ENCODE assay signal across 23 cellular contexts in the genomic region with DNA sequence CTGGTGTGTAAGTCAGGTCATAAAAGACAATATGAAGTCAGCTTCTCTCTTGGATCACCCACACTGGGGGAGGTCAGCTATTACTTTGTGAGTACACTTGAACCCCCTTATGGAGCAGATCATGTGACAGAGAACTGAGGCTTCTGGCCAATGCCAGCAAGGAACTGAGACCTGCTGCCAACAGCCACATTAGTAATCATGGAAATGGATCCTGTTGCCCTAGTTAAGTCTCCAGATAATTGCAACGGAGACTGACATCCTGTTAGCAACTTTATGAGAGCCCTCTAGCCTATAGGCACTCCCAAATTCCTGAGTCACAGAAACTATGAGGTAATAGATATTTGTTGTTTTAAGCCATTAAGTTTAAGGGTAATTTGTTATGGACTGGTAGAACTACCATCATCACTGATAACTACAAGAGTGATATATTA.
DNase-seq lines count a peak whose midpoint lies in the region; ATAC-seq and TF ChIP-seq lines count a peak whose summit lies in the region.
"Had no signal": no experiment of that assay in that cellular context is flagged by ENCODE, and none has a peak within 500 bp of the region (broad histone marks: within the 10 kb centered on the region; RNA-seq: fewer than 3 reads in every experiment).

No MANE protein-coding gene starts in this region.

- no peaks in the 10 kb centered on the region for H3K9me3 Mint-ChIP-seq in osteocyte (ENCODE audit: unreplicated experiment)
- H3K9me3 Mint-ChIP-seq: neural progenitor cell; stimulated activated naive B cell treated with anti-CD40 and anti-IgM and Interleukin-4, amounts not matched to agents 10 μg/mL and 1 μg/mL and 100 μg/mL, for 72 hours had no signal

- ATAC-seq in right cardiac atrium (no peak), GM21447 (IDR thresholded peaks at IDR 0.05; ENCODE audit: unreplicated experiment) (no peak)
- ATAC-seq: activated CD4-positive, alpha-beta T cell treated with anti-CD3 and anti-CD28 coated beads for 36 hours; HepG2; stimulated activated naive B cell treated with anti-CD40 and anti-IgM and Interleukin-4, amounts not matched to agents 10 μg/mL and 1 μg/mL and 100 μg/mL, for 72 hours had no signal

- no peaks in the 10 kb centered on the region for H3K9me3 ChIP-seq in mammary epithelial cell (replicated peaks; ENCODE audit: insufficient read depth, low read length)
- no peaks in the 10 kb centered on the region for H3K9me3 ChIP-seq in right cardiac atrium (ENCODE audit: control insufficient read depth, low read length)
- H3K9me3 ChIP-seq: SJSA1, tibial artery had no signal

- no peak overlapping the region for H3K4me3 Mint-ChIP-seq in osteocyte (ENCODE audit: unreplicated experiment)
- H3K4me3 Mint-ChIP-seq: activated CD4-positive, alpha-beta T cell treated with anti-CD3 and anti-CD28 coated beads for 36 hours; CD4-positive, alpha-beta T cell; neural progenitor cell; stimulated activated naive B cell treated with anti-CD40 and anti-IgM and Interleukin-4, amounts not matched to agents 10 μg/mL and 1 μg/mL and 100 μg/mL, for 72 hours had no signal

- H3K79me2 ChIP-seq in ACC112 (ENCODE audit: control insufficient read depth, insufficient read depth, low read length, unreplicated experiment) (no peaks in the 10 kb centered on the region), mammary epithelial cell (ENCODE audit: insufficient read depth, low read length) (no peaks in the 10 kb centered on the region)

- no peak for TF ChIP-seq CTCF in mammary epithelial cell (conservative IDR thresholded peaks at IDR 0.05 in 1 of 2, IDR thresholded peaks at IDR 0.05 in 1 of 2; ENCODE audit: extremely low read depth in 1 of 2, insufficient read depth in 1 of 2, low read depth in 1 of 2, low read length in 2 of 2)
- TF ChIP-seq CTCF in osteocyte (IDR thresholded peaks at IDR 0.05) = no peak

- in situ Hi-C loops in mammary epithelial cell (cut with MboI; ENCODE audit: low sequenced_read_pairs in 2 of 2) = no loop called here

- no peaks in the 10 kb centered on the region for H3K4me1 Mint-ChIP-seq in osteocyte (ENCODE audit: unreplicated experiment)
- H3K4me1 Mint-ChIP-seq: activated CD4-positive, alpha-beta T cell treated with anti-CD3 and anti-CD28 coated beads for 36 hours; stimulated activated naive B cell treated with anti-CD40 and anti-IgM and Interleukin-4, amounts not matched to agents 10 μg/mL and 1 μg/mL and 100 μg/mL, for 72 hours had no signal

- H3K36me3 ChIP-seq in ACC112 (ENCODE audit: insufficient read depth, low read length) = no peaks in the 10 kb centered on the region
- H3K36me3 ChIP-seq in mammary epithelial cell (ENCODE audit: insufficient read depth, low read length) = no peaks in the 10 kb centered on the region
- H3K36me3 ChIP-seq: neural progenitor cell, SJSA1, tibial artery had no signal

- no TSS peak for BruUV-seq in mammary epithelial cell (replicated peaks; lab: Mats Ljungman, UMichigan)

- no peak overlapping the region for H3K4me2 ChIP-seq in mammary epithelial cell (ENCODE audit: insufficient read depth, low read depth, low read length)
- H3K4me2 ChIP-seq: neural progenitor cell had no signal

- DNase-seq in HT1080 (ENCODE audit: low read depth) = peak; percentile 50
- peak; percentile 36 for DNase-seq in mammary epithelial cell
- DNase-seq in kidney tubule cell (ENCODE audit: low spot score) = peak; percentile 5
- no peak for DNase-seq in osteocyte (ENCODE audit: extremely low spot score, unreplicated experiment)
- no peak for DNase-seq in nucleus accumbens (lab: John Stamatoyannopoulos, UW)
- no peak for DNase-seq in right cardiac atrium
- DNase-seq: activated CD4-positive, alpha-beta T cell treated with anti-CD3 and anti-CD28 coated beads for 36 hours; CD4-positive, alpha-beta T cell; cerebellar nuclear complex; DMS53; effector CD8-positive, alpha-beta T cell; MM.1S; NCI-H1694; NCI-H510A treated with DMSO at 0.1 percent for 48 hours; OCI-M1; stimulated activated naive B cell treated with anti-CD40 and anti-IgM and Interleukin-4, amounts not matched to agents 10 μg/mL and 1 μg/mL and 100 μg/mL, for 72 hours; T-helper 9 cell; tibial artery had no signal

- no peak overlapping the region for H3K9ac ChIP-seq in mammary epithelial cell (ENCODE audit: insufficient read depth, low read length)
- H3K9ac ChIP-seq: neural progenitor cell had no signal

- H4K20me1 ChIP-seq in mammary epithelial cell (ENCODE audit: insufficient read depth, low read length) = no peaks in the 10 kb centered on the region

- no peak overlapping the region for H3K27ac Mint-ChIP-seq in osteocyte (ENCODE audit: unreplicated experiment)
- H3K27ac Mint-ChIP-seq: activated CD4-positive, alpha-beta T cell treated with anti-CD3 and anti-CD28 coated beads for 36 hours; CD4-positive, alpha-beta T cell; neural progenitor cell; stimulated activated naive B cell treated with anti-CD40 and anti-IgM and Interleukin-4, amounts not matched to agents 10 μg/mL and 1 μg/mL and 100 μg/mL, for 72 hours had no signal

- dilution Hi-C loops in mammary epithelial cell (cut with HindIII; ENCODE audit: low sequenced_read_pairs) = no loop called here

- H2AFZ ChIP-seq in ACC112 (ENCODE audit: low read length, unreplicated experiment) (peak overlapping the region; percentile 6), mammary epithelial cell (ENCODE audit: low read depth, low read length) (no peak overlapping the region)
- H2AFZ ChIP-seq: neural progenitor cell had no signal

- H3K27ac ChIP-seq in ACC112 (ENCODE audit: low read depth, low read length) (peak overlapping the region; percentile 63), mammary epithelial cell (ENCODE audit: insufficient read depth, low read depth, low read length) (no peak overlapping the region), right cardiac atrium (ENCODE audit: low read length) (no peak overlapping the region)
- H3K27ac ChIP-seq: neural progenitor cell, SJSA1, tibial artery had no signal

- CTCF ChIA-PET in mammary epithelial cell (lab: Charles Lee; ENCODE audit: low non-redundant PET) = no interaction called here

- intact Hi-C loops in mammary epithelial cell (cut with micrococcal nuclease) (no loop called here), right cardiac atrium (cut with DNase I) (no loop called here)

- peaks cover 7% of the 10 kb centered on the region for H3K4me1 ChIP-seq in ACC112 (ENCODE audit: control insufficient read depth, insufficient read depth, low read length, unreplicated experiment)
- no peaks in the 10 kb centered on the region for H3K4me1 ChIP-seq in mammary epithelial cell (ENCODE audit: insufficient read depth, low read length)
- no peaks in the 10 kb centered on the region for H3K4me1 ChIP-seq in right cardiac atrium (ENCODE audit: control insufficient read depth, insufficient read depth, low read length)
- H3K4me1 ChIP-seq: neural progenitor cell, SJSA1, tibial artery had no signal

- H3K27me3 ChIP-seq in ACC112 (ENCODE audit: insufficient read depth, low read length) (no peaks in the 10 kb centered on the region), mammary epithelial cell (ENCODE audit: insufficient read depth, low read length) (peaks cover 2% of the 10 kb centered on the region), right cardiac atrium (ENCODE audit: control insufficient read depth, insufficient read depth) (no peaks in the 10 kb centered on the region)
- H3K27me3 ChIP-seq: neural progenitor cell, SJSA1, tibial artery had no signal

- H3K4me3 ChIP-seq in ACC112 (ENCODE audit: low read depth, low read length) = 0 out of 2 replicates have a peak overlapping the region, but pooled peaks have one; percentile 21
- no peak overlapping the region for H3K4me3 ChIP-seq in mammary epithelial cell (replicated peaks in 1 of 3; ENCODE audit: insufficient read depth in 1 of 3, low read depth in 2 of 3, low read length in 3 of 3)
- no peak overlapping the region for H3K4me3 ChIP-seq in right cardiac atrium (ENCODE audit: low read length)
- H3K4me3 ChIP-seq: neural progenitor cell, SJSA1, tibial artery had no signal

- peaks cover 30% of the 10 kb centered on the region for H3K27me3 Mint-ChIP-seq in osteocyte (ENCODE audit: unreplicated experiment)
- H3K27me3 Mint-ChIP-seq: activated CD4-positive, alpha-beta T cell treated with anti-CD3 and anti-CD28 coated beads for 36 hours; CD4-positive, alpha-beta T cell; stimulated activated naive B cell treated with anti-CD40 and anti-IgM and Interleukin-4, amounts not matched to agents 10 μg/mL and 1 μg/mL and 100 μg/mL, for 72 hours had no signal

- 33% methylated on average over 1 of the region's 1 CpG for WGBS in mammary epithelial cell (ENCODE audit: low coverage, missing lambda C conversion rate)
- 27% methylated on average over 1 of the region's 1 CpG for WGBS in right cardiac atrium

- no peaks in the 10 kb centered on the region for H3K36me3 Mint-ChIP-seq in osteocyte (ENCODE audit: unreplicated experiment)
- H3K36me3 Mint-ChIP-seq: neural progenitor cell; stimulated activated naive B cell treated with anti-CD40 and anti-IgM and Interleukin-4, amounts not matched to agents 10 μg/mL and 1 μg/mL and 100 μg/mL, for 72 hours had no signal

Comparison
In these comparisons a context has a peak if more than half of its experiments do, and no peak if none do; other contexts are left out.
1. DNase-seq: peak in HT1080 (single experiment), mammary epithelial cell (single experiment) and kidney tubule cell (single experiment); none in osteocyte (single experiment), nucleus accumbens (0 of 56) and right cardiac atrium (0 of 3).